ENCODE assay signal across 9 cellular contexts in the genomic region with DNA sequence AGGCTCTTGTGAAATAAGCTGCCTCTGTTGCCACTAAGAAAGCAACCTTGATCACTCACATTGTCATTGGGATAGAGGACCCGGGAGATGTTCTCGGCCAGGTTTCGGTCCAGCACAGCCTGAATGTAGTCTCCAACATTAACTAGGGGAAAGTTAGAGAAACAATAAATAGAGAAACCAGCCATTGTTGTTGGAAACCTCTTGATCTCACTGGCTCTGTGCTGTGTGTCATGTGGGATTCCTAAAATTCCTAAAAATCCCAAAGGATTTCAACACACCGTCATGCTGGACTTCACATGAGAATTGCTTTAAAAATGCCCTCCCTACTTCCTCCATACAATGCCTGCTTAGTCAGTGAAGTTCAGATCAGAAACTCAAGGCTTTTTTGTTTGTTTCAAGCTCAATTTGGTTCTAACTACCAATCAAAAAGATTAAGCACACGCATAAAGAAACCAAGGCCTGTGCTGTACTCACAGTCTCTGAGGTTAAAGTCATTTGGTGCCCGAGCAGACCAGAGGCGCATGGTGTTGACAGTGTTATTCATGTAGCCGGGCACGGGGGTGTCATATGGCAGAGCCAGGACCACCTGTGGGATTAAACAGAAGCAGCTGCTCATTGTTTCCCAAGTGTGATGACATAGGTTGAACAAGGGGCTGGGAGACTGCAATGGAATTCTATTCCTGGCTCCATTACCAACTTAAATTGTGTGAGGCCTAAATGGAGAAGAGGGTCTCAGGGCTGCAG. TPM values are rescaled to one million over a fixed set of nuclear protein-coding genes. Genes with fewer than 3 reads are reported as not detected.
DNase-seq lines count a peak whose midpoint lies in the region; TF ChIP-seq lines count a peak whose summit lies in the region.
"Had no signal": no experiment of that assay in that cellular context is flagged by ENCODE, and none has a peak within 500 bp of the region (broad histone marks: within the 10 kb centered on the region; RNA-seq: fewer than 3 reads in every experiment).

No MANE protein-coding gene starts in this region.

- TF ChIP-seq CTCF in epithelial cell of esophagus (IDR thresholded peaks at IDR 0.05; ENCODE audit: insufficient read depth, low read depth, low read length, missing control alignments) (no peak), osteocyte (IDR thresholded peaks at IDR 0.05) (no peak), prostate gland (IDR thresholded peaks at IDR 0.05) (no peak)

- peak overlapping the region; percentile 83 for H3K27ac Mint-ChIP-seq in osteocyte (ENCODE audit: unreplicated experiment)

- DNase-seq in ELR (ENCODE audit: low read depth) (peak; percentile 69), NCI-H69 (lab: John Stamatoyannopoulos, UW) (peak; percentile 91), epithelial cell of esophagus (ENCODE audit: low read depth) (peak; percentile 36), osteocyte (ENCODE audit: extremely low spot score, unreplicated experiment) (no peak), DMS114 treated with DMSO at 0.1 percent for 48 hours (lab: John Stamatoyannopoulos, UW; ENCODE audit: unreplicated experiment) (no peak), SKM-1 treated with dmso at 0.1 percent for 144 hours (lab: John Stamatoyannopoulos, UW; ENCODE audit: unreplicated experiment) (no peak), cerebellar cortex (ENCODE audit: low spot score) (no peak), prostate gland (ENCODE audit: low spot score) (no peak)
- DNase-seq: NCI-H1436 had no signal

- H3K27ac ChIP-seq in prostate gland, result no peak overlapping the region

- H3K36me3 Mint-ChIP-seq in osteocyte (ENCODE audit: unreplicated experiment), result peaks cover 40% of the 10 kb centered on the region

- WGBS in prostate gland, result 71% methylated on average over 9 of the region's 9 CpGs

- no peaks in the 10 kb centered on the region for H3K9me3 Mint-ChIP-seq in osteocyte (ENCODE audit: unreplicated experiment)

- H3K27me3 Mint-ChIP-seq in osteocyte (ENCODE audit: unreplicated experiment), result no peaks in the 10 kb centered on the region

- peaks cover 18% of the 10 kb centered on the region for H3K4me1 Mint-ChIP-seq in osteocyte (ENCODE audit: unreplicated experiment)

- H3K27me3 ChIP-seq in prostate gland (replicated peaks; ENCODE audit: insufficient read depth), result no peaks in the 10 kb centered on the region

- intact Hi-C loops in prostate gland (cut with DNase I), result no loop called here

- no peaks in the 10 kb centered on the region for H3K4me1 ChIP-seq in prostate gland (replicated peaks)

- TF ChIP-seq POLR2A in prostate gland (IDR thresholded peaks at IDR 0.05), result no peak

- H3K4me3 Mint-ChIP-seq in osteocyte (ENCODE audit: unreplicated experiment), result no peak overlapping the region

- H3K36me3 ChIP-seq in prostate gland, result no peaks in the 10 kb centered on the region

- no peaks in the 10 kb centered on the region for H3K9me3 ChIP-seq in prostate gland

- H3K4me3 ChIP-seq in epithelial cell of esophagus (ENCODE audit: low read length) (no peak overlapping the region), prostate gland (no peak overlapping the region)

RNA-seq across cellular contexts. Expression of gene PYGL, which starts 23.6 kb away (rescaled TPM):
- total RNA-seq in osteocyte (36.1 and 37.3 TPM in 2 replicates), prostate gland (10 to 100 TPM; 15.4 to 23.6 TPM)

RNA-seq across cellular contexts. Expression of gene ABHD12B, which starts 48.8 kb away (rescaled TPM):
- total RNA-seq in osteocyte, result not detected in 2 replicates
- not detected for total RNA-seq in prostate gland

Comparison
In these comparisons a context has a peak if more than half of its experiments do, and no peak if none do; other contexts are left out.
1. DNase-seq: peak in ELR (single experiment), NCI-H69 (single experiment) and epithelial cell of esophagus (single experiment); none in osteocyte (single experiment), DMS114 treated with DMSO at 0.1 percent for 48 hours (single experiment), SKM-1 treated with dmso at 0.1 percent for 144 hours (single experiment), cerebellar cortex (single experiment) and prostate gland (single experiment).